Comparison of ENCODE assay signal across 1 cellular context in genomic region chr15:63392355-63393009, GRCh38.
A peak's percentile ranks its signal among the peaks of the same experiment; 100 is the strongest.
TF ChIP-seq lines count a peak whose summit lies in the region.

No MANE protein-coding gene starts in this region.

TF ChIP-seq in K562, 482 proteins besides CTCF, POLR2A, EP300 and RAD21:
- peak in 1 of 2 experiments; percentile 41; a peak in 2 of 4 replicates for TF ChIP-seq ARNT (IDR thresholded peaks at IDR 0.05)
- no peak for TF ChIP-seq IRF1 (CRISPR knock-in tag; IDR thresholded peaks at IDR 0.05; ENCODE audit: borderline replicate concordance)
- TF ChIP-seq CXXC5 (CRISPR knock-in tag; IDR thresholded peaks at IDR 0.05) = peak; percentile 27; the same call in 1 of the 2 replicates
- TF ChIP-seq ZNF766 (CRISPR knock-in tag; conservative IDR thresholded peaks at IDR 0.05) = 0 out of 2 replicates have a peak, but pooled peaks have one; percentile 37
- no peak for TF ChIP-seq ZBTB49 (CRISPR knock-in tag; IDR thresholded peaks at IDR 0.05; ENCODE audit: borderline replicate concordance)
- TF ChIP-seq TCFL5 (CRISPR knock-in tag; conservative IDR thresholded peaks at IDR 0.05) = 0 out of 2 replicates have a peak, but pooled peaks have one; percentile 37
- 0 out of 2 replicates have a peak, but pooled peaks have one; percentile 8 for TF ChIP-seq EHMT2 (IDR thresholded peaks at IDR 0.05)
- peak; percentile 38; the same call in 1 of the 2 replicates for TF ChIP-seq ZNF644 (tag; IDR thresholded peaks at IDR 0.05; ENCODE audit: low read depth)
- no peak for TF ChIP-seq ZNF76 (CRISPR knock-in tag; IDR thresholded peaks at IDR 0.05; ENCODE audit: borderline replicate concordance)
- TF ChIP-seq CUX1 (CRISPR knock-in tag; IDR thresholded peaks at IDR 0.05) = no peak
- no peak for TF ChIP-seq CEBPB (tag; IDR thresholded peaks at IDR 0.05)
- TF ChIP-seq SMARCA4 (IDR thresholded peaks at IDR 0.05) = 0 out of 2 replicates have a peak, but pooled peaks have one; percentile 15
- TF ChIP-seq MEIS2 (IDR thresholded peaks at IDR 0.05; ENCODE audit: partially characterized antibody) = peak; percentile 28
- no peak for TF ChIP-seq RNF219 (CRISPR knock-in tag; IDR thresholded peaks at IDR 0.05)
- peak; percentile 55; the same call in 1 of the 2 replicates for TF ChIP-seq ZNF197 (CRISPR knock-in tag; IDR thresholded peaks at IDR 0.05; ENCODE audit: low read depth)
- peak in 1 of 2 experiments; percentile 94; a peak in 2 of 4 replicates for TF ChIP-seq MLLT1 (IDR thresholded peaks at IDR 0.05)
- TF ChIP-seq ZSCAN29 (IDR thresholded peaks at IDR 0.05) = no peak
- TF ChIP-seq SMAD4 (CRISPR knock-in tag; conservative IDR thresholded peaks at IDR 0.05) = no peak
- TF ChIP-seq NRF1 (conservative IDR thresholded peaks at IDR 0.05 in 1 of 2, IDR thresholded peaks at IDR 0.05 in 1 of 2) = peak; percentile 92
- TF ChIP-seq PHF20 (IDR thresholded peaks at IDR 0.05; ENCODE audit: partially characterized antibody) = no peak
- TF ChIP-seq CBFB (CRISPR knock-in tag; IDR thresholded peaks at IDR 0.05) = no peak
- TF ChIP-seq JUND (IDR thresholded peaks at IDR 0.05; ENCODE audit: borderline replicate concordance, low read depth, low read length) = peak; percentile 16; the same call in 1 of the 2 replicates
- TF ChIP-seq JUND (tag; IDR thresholded peaks at IDR 0.05; ENCODE audit: borderline replicate concordance, low read depth, low read length) = no peak; the same call in 2 of the 3 replicates
- peak; percentile 93 for TF ChIP-seq ZBTB17 (CRISPR knock-in tag; IDR thresholded peaks at IDR 0.05)
- TF ChIP-seq RBM14 (IDR thresholded peaks at IDR 0.05; ENCODE audit: borderline replicate concordance, insufficient read depth, low read depth, low read length) = no peak
- peak; percentile 16; the same call in 1 of the 2 replicates for TF ChIP-seq TCF3 (CRISPR knock-in tag; IDR thresholded peaks at IDR 0.05)
- TF ChIP-seq FOSL1 (tag; conservative IDR thresholded peaks at IDR 0.05) = 0 out of 2 replicates have a peak, but pooled peaks have one; percentile 16
- TF ChIP-seq NR2C1 (IDR thresholded peaks at IDR 0.05) = no peak
- TF ChIP-seq NR2C1 (tag; IDR thresholded peaks at IDR 0.05) = peak; percentile 58
- no peak for TF ChIP-seq RBM17 (IDR thresholded peaks at IDR 0.05; ENCODE audit: borderline replicate concordance, low read depth, low read length)
- 0 out of 2 replicates have a peak, but pooled peaks have one; percentile 4 for TF ChIP-seq ZNF239 (CRISPR knock-in tag; IDR thresholded peaks at IDR 0.05)
TF ChIP-seq in K562: peak in this region for 17.
